In the genomic region with DNA sequence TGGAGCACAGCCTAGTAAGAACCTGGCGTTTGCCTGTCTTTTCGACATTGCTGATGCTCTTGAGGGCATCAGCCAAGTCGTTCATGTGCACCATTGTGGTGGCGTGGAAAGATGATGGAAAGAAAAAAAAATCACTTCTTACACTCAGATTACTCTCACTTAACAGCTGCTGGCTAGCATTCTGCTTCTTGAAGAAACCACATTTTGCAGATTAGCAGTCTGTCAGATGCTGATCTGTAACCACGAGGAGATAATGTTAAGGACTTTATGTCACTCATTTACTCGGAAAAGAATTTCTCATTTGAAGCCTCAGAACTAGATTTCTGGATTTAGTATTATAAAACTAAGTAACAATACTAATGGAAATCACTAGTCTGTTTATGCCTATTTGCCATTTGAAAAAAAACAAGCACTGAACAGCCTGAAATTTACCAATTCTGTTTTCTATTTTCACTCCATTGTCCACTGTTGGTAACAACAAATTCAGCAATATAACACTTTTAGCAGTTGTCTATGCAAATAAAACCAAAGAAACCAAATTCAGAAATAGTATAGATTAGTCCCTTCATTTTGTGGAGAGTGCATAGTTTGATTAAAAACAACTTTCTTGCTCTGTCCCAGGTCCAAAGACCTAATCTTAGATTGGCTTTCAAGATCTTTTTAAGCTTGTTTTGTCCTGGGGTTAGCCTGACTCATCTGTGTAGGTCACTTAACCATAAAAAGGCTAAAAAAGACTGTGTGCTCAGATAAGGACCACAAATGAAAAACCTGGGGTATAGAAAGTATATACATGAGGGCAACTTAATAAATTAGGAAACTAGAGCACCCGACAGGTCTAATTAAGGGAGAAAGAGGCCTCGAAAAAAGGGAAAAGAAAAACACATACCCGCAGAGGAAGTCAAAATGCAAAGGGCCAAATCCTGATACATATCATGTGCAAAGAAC, we compare ENCODE assay signal across 10 cellular contexts.
DNase-seq lines count a peak whose midpoint lies in the region; ATAC-seq, FAIRE-seq and TF ChIP-seq lines count a peak whose summit lies in the region.
"Had no signal": no experiment of that assay in that cellular context is flagged by ENCODE, and none has a peak within 500 bp of the region (broad histone marks: within the 10 kb centered on the region; RNA-seq: fewer than 3 reads in every experiment).

No MANE protein-coding gene starts in this region.

- ATAC-seq in HG03097 (IDR thresholded peaks at IDR 0.05; ENCODE audit: low FRiP score, unreplicated experiment) (peak; percentile 86), left ventricle myocardium superior (no peak)

- no peaks in the 10 kb centered on the region for H3K27me3 ChIP-seq in astrocyte (ENCODE audit: insufficient read depth, low read length)
- H3K27me3 ChIP-seq in uterus, result no peaks in the 10 kb centered on the region
- no peaks in the 10 kb centered on the region for H3K27me3 ChIP-seq in spleen (replicated peaks in 1 of 7)

- peaks cover 47% of the 10 kb centered on the region for H4K20me1 ChIP-seq in astrocyte (ENCODE audit: insufficient read depth, low read length)

- H3K36me3 Mint-ChIP-seq in activated T-cell treated with anti-CD3 and anti-CD28 coated beads, Interleukin-2, amount 50 U/mL, for 24 hours (ENCODE audit: low read depth), result peaks cover 28% of the 10 kb centered on the region
- H3K36me3 Mint-ChIP-seq in astrocyte (ENCODE audit: low read depth, unreplicated experiment), result peaks cover 7% of the 10 kb centered on the region
- peaks cover 11% of the 10 kb centered on the region for H3K36me3 Mint-ChIP-seq in activated CD4-positive, alpha-beta memory T cell treated with anti-CD3 and anti-CD28 coated beads for 36 hours

- DNase-seq in activated T-cell treated with anti-CD3 and anti-CD28 coated beads, Interleukin-2, amount 50 U/mL, for 24 hours, result no peak
- no peak for DNase-seq in activated T-cell treated with anti-CD3 and anti-CD28 coated beads, Interleukin-2, amount 50 U/mL, for 48 hours
- DNase-seq in astrocyte (ENCODE audit: low read depth), result peak; percentile 80
- no peak for DNase-seq in uterus
- DNase-seq in spleen, result no peak
- DNase-seq in left ventricle myocardium superior, result no peak
- DNase-seq in activated CD4-positive, alpha-beta memory T cell treated with anti-CD3 and anti-CD28 coated beads for 36 hours, result no peak
- DNase-seq: activated CD8-positive, alpha-beta memory T cell treated with anti-CD3 and anti-CD28 coated beads, Interleukin-2, amount 50 U/mL, for 4 hours had no signal

- no peak for TF ChIP-seq POLR2A in uterus (IDR thresholded peaks at IDR 0.05)
- no peak for TF ChIP-seq POLR2A in spleen (IDR thresholded peaks at IDR 0.05)

- no peak for FAIRE-seq in astrocyte (lab: Jason Lieb, UNC)
- FAIRE-seq: keratinocyte had no signal

- no peaks in the 10 kb centered on the region for H3K9me3 Mint-ChIP-seq in activated T-cell treated with anti-CD3 and anti-CD28 coated beads, Interleukin-2, amount 50 U/mL, for 24 hours
- H3K9me3 Mint-ChIP-seq in astrocyte (ENCODE audit: unreplicated experiment), result no peaks in the 10 kb centered on the region
- no peaks in the 10 kb centered on the region for H3K9me3 Mint-ChIP-seq in activated CD4-positive, alpha-beta memory T cell treated with anti-CD3 and anti-CD28 coated beads for 36 hours

- H3K9ac ChIP-seq in astrocyte (ENCODE audit: low read length), result no peak overlapping the region

- no peak overlapping the region for H3K4me3 Mint-ChIP-seq in activated T-cell treated with anti-CD3 and anti-CD28 coated beads, Interleukin-2, amount 50 U/mL, for 24 hours
- no peak overlapping the region for H3K4me3 Mint-ChIP-seq in astrocyte (ENCODE audit: unreplicated experiment)
- H3K4me3 Mint-ChIP-seq in activated CD4-positive, alpha-beta memory T cell treated with anti-CD3 and anti-CD28 coated beads for 36 hours, result no peak overlapping the region

- H3K27ac ChIP-seq in astrocyte (ENCODE audit: low read depth, low read length) (no peak overlapping the region), uterus (peak overlapping the region; percentile 25 to 40), spleen (no peak overlapping the region)

- no peak overlapping the region for H3K4me2 ChIP-seq in astrocyte (ENCODE audit: low read length)

- H3K27me3 Mint-ChIP-seq in activated T-cell treated with anti-CD3 and anti-CD28 coated beads, Interleukin-2, amount 50 U/mL, for 24 hours, result no peaks in the 10 kb centered on the region
- no peaks in the 10 kb centered on the region for H3K27me3 Mint-ChIP-seq in astrocyte (ENCODE audit: low read depth, unreplicated experiment)
- no peaks in the 10 kb centered on the region for H3K27me3 Mint-ChIP-seq in activated CD4-positive, alpha-beta memory T cell treated with anti-CD3 and anti-CD28 coated beads for 36 hours

- peaks cover 34% of the 10 kb centered on the region for H3K4me1 Mint-ChIP-seq in activated T-cell treated with anti-CD3 and anti-CD28 coated beads, Interleukin-2, amount 50 U/mL, for 24 hours (ENCODE audit: low read depth)
- H3K4me1 Mint-ChIP-seq in astrocyte (ENCODE audit: low read depth, unreplicated experiment), result peaks cover 23% of the 10 kb centered on the region
- H3K4me1 Mint-ChIP-seq in activated CD4-positive, alpha-beta memory T cell treated with anti-CD3 and anti-CD28 coated beads for 36 hours (ENCODE audit: low read depth), result peaks cover 23% of the 10 kb centered on the region

- no peak overlapping the region for H2AFZ ChIP-seq in astrocyte (ENCODE audit: low read depth, low read length)

- no peaks in the 10 kb centered on the region for H3K36me3 ChIP-seq in astrocyte (ENCODE audit: insufficient read depth, low read length)
- H3K36me3 ChIP-seq in uterus, result no peaks in the 10 kb centered on the region
- peaks cover 0 to 45% (median 0%) of the 10 kb centered on the region in 6 donors for H3K36me3 ChIP-seq in spleen

- H3K27ac Mint-ChIP-seq in activated T-cell treated with anti-CD3 and anti-CD28 coated beads, Interleukin-2, amount 50 U/mL, for 24 hours, result peak overlapping the region; percentile 44
- H3K27ac Mint-ChIP-seq in astrocyte (ENCODE audit: unreplicated experiment), result no peak overlapping the region
- no peak overlapping the region for H3K27ac Mint-ChIP-seq in activated CD4-positive, alpha-beta memory T cell treated with anti-CD3 and anti-CD28 coated beads for 36 hours

- WGBS in spleen, 5 donors, result 55 to 62% (median 57%) methylated on average over 9 of the region's 9 CpGs

- H3K79me2 ChIP-seq in astrocyte (ENCODE audit: insufficient read depth, low read length), result peaks cover 11% of the 10 kb centered on the region

- H3K4me1 ChIP-seq in astrocyte (ENCODE audit: insufficient read depth, low read length), result peaks cover 7% of the 10 kb centered on the region
- H3K4me1 ChIP-seq in uterus, result peaks cover 6 to 7% of the 10 kb centered on the region in 2 donors
- peaks cover 0 to 48% (median 12%) of the 10 kb centered on the region in 6 donors for H3K4me1 ChIP-seq in spleen

- CTCF ChIA-PET in activated CD4-positive, alpha-beta memory T cell treated with anti-CD3 and anti-CD28 coated beads for 36 hours (lab: Charles Lee), result no interaction called here

- TF ChIP-seq CTCF in astrocyte (IDR thresholded peaks at IDR 0.05; ENCODE audit: insufficient read depth, low read depth, low read length) (no peak), uterus (IDR thresholded peaks at IDR 0.05) (no peak), spleen (IDR thresholded peaks at IDR 0.05 in 8 of 11, conservative IDR thresholded peaks at IDR 0.05 in 3 of 11) (no peak)

- POLR2A ChIA-PET in activated CD4-positive, alpha-beta memory T cell treated with anti-CD3 and anti-CD28 coated beads for 36 hours (lab: Charles Lee), result no interaction called here

- H3K9me3 ChIP-seq in astrocyte (ENCODE audit: insufficient read depth, low read depth, low read length) (no peaks in the 10 kb centered on the region), uterus (no peaks in the 10 kb centered on the region), spleen (no peaks in the 10 kb centered on the region)

- H3K4me3 ChIP-seq in astrocyte (ENCODE audit: insufficient read depth, low read depth, low read length) (no peak overlapping the region), uterus (no peak overlapping the region), spleen (no peak overlapping the region)

- intact Hi-C loops in uterus (cut with DNase I; ENCODE audit: low total_unique reads), result no loop called here
- intact Hi-C loops in spleen (cut with DNase I; ENCODE audit: low total_unique reads), result no loop called here
- intact Hi-C loops in left ventricle myocardium superior (cut with micrococcal nuclease), result no loop called here
- intact Hi-C loops in activated CD4-positive, alpha-beta memory T cell treated with anti-CD3 and anti-CD28 coated beads for 36 hours (cut with micrococcal nuclease), result no loop called here

Comparison
In these comparisons a context has a peak if more than half of its experiments do, and no peak if none do; other contexts are left out.
1. H3K27ac ChIP-seq: peak in uterus (2 of 2); none in astrocyte (single experiment) and spleen (0 of 8).